Comparison of ENCODE assay signal across 2 cellular contexts in genomic region chr7:127374181-127374580, GRCh38.
TF ChIP-seq lines count a peak whose summit lies in the region.

No MANE protein-coding gene starts in this region.

TF ChIP-seq in HCT116, 20 proteins besides CTCF, POLR2A, EP300 and RAD21:
- TF ChIP-seq FOSL1 (IDR thresholded peaks at IDR 0.05; ENCODE audit: low read depth) (no peak), TCF7L2 (IDR thresholded peaks at IDR 0.05; ENCODE audit: borderline replicate concordance, extremely low read depth, insufficient read depth, insufficient read length) (no peak), SIN3A (IDR thresholded peaks at IDR 0.05; ENCODE audit: low read depth) (no peak)
- TF ChIP-seq, protein P1, sequence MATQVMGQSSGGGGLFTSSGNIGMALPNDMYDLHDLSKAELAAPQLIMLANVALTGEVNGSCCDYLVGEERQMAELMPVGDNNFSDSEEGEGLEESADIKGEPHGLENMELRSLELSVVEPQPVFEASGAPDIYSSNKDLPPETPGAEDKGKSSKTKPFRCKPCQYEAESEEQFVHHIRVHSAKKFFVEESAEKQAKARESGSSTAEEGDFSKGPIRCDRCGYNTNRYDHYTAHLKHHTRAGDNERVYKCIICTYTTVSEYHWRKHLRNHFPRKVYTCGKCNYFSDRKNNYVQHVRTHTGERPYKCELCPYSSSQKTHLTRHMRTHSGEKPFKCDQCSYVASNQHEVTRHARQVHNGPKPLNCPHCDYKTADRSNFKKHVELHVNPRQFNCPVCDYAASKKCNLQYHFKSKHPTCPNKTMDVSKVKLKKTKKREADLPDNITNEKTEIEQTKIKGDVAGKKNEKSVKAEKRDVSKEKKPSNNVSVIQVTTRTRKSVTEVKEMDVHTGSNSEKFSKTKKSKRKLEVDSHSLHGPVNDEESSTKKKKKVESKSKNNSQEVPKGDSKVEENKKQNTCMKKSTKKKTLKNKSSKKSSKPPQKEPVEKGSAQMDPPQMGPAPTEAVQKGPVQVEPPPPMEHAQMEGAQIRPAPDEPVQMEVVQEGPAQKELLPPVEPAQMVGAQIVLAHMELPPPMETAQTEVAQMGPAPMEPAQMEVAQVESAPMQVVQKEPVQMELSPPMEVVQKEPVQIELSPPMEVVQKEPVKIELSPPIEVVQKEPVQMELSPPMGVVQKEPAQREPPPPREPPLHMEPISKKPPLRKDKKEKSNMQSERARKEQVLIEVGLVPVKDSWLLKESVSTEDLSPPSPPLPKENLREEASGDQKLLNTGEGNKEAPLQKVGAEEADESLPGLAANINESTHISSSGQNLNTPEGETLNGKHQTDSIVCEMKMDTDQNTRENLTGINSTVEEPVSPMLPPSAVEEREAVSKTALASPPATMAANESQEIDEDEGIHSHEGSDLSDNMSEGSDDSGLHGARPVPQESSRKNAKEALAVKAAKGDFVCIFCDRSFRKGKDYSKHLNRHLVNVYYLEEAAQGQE (IDR thresholded peaks at IDR 0.05; ENCODE audit: low read depth): no peak
- TF ChIP-seq, protein P2, sequence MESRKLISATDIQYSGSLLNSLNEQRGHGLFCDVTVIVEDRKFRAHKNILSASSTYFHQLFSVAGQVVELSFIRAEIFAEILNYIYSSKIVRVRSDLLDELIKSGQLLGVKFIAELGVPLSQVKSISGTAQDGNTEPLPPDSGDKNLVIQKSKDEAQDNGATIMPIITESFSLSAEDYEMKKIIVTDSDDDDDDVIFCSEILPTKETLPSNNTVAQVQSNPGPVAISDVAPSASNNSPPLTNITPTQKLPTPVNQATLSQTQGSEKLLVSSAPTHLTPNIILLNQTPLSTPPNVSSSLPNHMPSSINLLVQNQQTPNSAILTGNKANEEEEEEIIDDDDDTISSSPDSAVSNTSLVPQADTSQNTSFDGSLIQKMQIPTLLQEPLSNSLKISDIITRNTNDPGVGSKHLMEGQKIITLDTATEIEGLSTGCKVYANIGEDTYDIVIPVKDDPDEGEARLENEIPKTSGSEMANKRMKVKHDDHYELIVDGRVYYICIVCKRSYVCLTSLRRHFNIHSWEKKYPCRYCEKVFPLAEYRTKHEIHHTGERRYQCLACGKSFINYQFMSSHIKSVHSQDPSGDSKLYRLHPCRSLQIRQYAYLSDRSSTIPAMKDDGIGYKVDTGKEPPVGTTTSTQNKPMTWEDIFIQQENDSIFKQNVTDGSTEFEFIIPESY (IDR thresholded peaks at IDR 0.05; ENCODE audit: extremely low read depth, insufficient replicate concordance, low read length): no peak
- TF ChIP-seq, protein P3, sequence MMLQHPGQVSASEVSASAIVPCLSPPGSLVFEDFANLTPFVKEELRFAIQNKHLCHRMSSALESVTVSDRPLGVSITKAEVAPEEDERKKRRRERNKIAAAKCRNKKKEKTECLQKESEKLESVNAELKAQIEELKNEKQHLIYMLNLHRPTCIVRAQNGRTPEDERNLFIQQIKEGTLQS (IDR thresholded peaks at IDR 0.05): no peak
TF ChIP-seq in HCT116: peak in this region for 0.

TF ChIP-seq in GM12878, 131 proteins besides CTCF, POLR2A, EP300 and RAD21:
- no peak for TF ChIP-seq WRNIP1 (IDR thresholded peaks at IDR 0.05; ENCODE audit: borderline replicate concordance, low read depth, low read length)
- TF ChIP-seq SUPT20H (IDR thresholded peaks at IDR 0.05; ENCODE audit: borderline replicate concordance, control insufficient read depth, low read depth, low read length): no peak
- no peak for TF ChIP-seq TAF1 (IDR thresholded peaks at IDR 0.05; ENCODE audit: borderline replicate concordance, low read depth, low read length)
- no peak for TF ChIP-seq POU2F2 (IDR thresholded peaks at IDR 0.05; ENCODE audit: borderline replicate concordance, low read depth, low read length)
- TF ChIP-seq EED (IDR thresholded peaks at IDR 0.05; ENCODE audit: low read depth): no peak
- TF ChIP-seq SMARCA5 (IDR thresholded peaks at IDR 0.05): no peak
- no peak for TF ChIP-seq SP1 (IDR thresholded peaks at IDR 0.05; ENCODE audit: low read depth, low read length)
- TF ChIP-seq MXI1 (IDR thresholded peaks at IDR 0.05; ENCODE audit: low read depth, low read length): no peak
- TF ChIP-seq NFXL1 (IDR thresholded peaks at IDR 0.05; ENCODE audit: borderline replicate concordance): no peak
- TF ChIP-seq ASH2L (IDR thresholded peaks at IDR 0.05; ENCODE audit: borderline replicate concordance, low read depth): no peak
- TF ChIP-seq CHD2 (IDR thresholded peaks at IDR 0.05; ENCODE audit: borderline replicate concordance, low read depth, low read length): no peak
- TF ChIP-seq SPI1 (IDR thresholded peaks at IDR 0.05; ENCODE audit: borderline replicate concordance, insufficient read depth, low read depth, low read length): no peak
- TF ChIP-seq RFX5 (IDR thresholded peaks at IDR 0.05; ENCODE audit: low read depth, low read length): no peak
- TF ChIP-seq IRF4 (IDR thresholded peaks at IDR 0.05; ENCODE audit: low read depth, low read length): no peak
- TF ChIP-seq TCF7 (IDR thresholded peaks at IDR 0.05; ENCODE audit: borderline replicate concordance): no peak
- TF ChIP-seq, protein P4, sequence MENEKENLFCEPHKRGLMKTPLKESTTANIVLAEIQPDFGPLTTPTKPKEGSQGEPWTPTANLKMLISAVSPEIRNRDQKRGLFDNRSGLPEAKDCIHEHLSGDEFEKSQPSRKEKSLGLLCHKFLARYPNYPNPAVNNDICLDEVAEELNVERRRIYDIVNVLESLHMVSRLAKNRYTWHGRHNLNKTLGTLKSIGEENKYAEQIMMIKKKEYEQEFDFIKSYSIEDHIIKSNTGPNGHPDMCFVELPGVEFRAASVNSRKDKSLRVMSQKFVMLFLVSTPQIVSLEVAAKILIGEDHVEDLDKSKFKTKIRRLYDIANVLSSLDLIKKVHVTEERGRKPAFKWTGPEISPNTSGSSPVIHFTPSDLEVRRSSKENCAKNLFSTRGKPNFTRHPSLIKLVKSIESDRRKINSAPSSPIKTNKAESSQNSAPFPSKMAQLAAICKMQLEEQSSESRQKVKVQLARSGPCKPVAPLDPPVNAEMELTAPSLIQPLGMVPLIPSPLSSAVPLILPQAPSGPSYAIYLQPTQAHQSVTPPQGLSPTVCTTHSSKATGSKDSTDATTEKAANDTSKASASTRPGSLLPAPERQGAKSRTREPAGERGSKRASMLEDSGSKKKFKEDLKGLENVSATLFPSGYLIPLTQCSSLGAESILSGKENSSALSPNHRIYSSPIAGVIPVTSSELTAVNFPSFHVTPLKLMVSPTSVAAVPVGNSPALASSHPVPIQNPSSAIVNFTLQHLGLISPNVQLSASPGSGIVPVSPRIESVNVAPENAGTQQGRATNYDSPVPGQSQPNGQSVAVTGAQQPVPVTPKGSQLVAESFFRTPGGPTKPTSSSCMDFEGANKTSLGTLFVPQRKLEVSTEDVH (IDR thresholded peaks at IDR 0.05; ENCODE audit: low read depth, partially characterized antibody): no peak
- no peak for TF ChIP-seq IRF5 (IDR thresholded peaks at IDR 0.05; ENCODE audit: borderline replicate concordance)
- TF ChIP-seq MYB (IDR thresholded peaks at IDR 0.05; ENCODE audit: borderline replicate concordance, low read depth, low read length): no peak
- TF ChIP-seq KLF5 (IDR thresholded peaks at IDR 0.05; ENCODE audit: partially characterized antibody): no peak
- TF ChIP-seq EGR1 (IDR thresholded peaks at IDR 0.05; ENCODE audit: borderline replicate concordance in 1 of 2, low read depth in 2 of 2, low read length in 2 of 2): no peak
TF ChIP-seq in GM12878: peak in this region for 0.
